ENCODE assay signal across 19 cellular contexts in the genomic region with DNA sequence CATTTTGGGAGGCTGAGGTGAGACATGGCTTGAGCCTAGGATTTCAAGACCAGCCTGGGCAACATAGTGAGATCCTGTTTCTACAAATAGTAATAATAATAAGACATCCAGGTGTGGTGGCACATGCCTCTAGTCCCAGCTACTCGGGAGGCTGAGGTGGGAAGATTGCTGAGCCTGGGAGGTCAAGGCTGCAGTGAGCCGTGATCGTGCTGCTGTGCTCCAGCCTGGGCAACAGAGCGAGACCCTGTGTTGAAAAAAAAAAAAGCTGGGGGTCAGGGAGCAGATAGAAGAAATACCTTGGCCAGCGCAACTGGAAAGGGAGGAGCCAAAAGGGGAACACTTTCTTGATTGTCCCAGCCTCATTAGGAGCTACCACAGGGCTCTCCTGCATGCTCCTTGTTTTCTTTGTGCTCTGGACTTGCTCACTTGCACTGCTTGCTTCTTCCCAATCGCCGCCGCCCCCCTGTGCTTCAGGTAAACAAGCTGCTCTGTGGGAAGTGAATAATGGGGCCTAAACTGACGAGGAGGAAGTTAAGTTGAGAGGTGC. TPM values are rescaled to one million over a fixed set of nuclear protein-coding genes. Genes with fewer than 3 reads are reported as not detected.
DNase-seq lines count a peak whose midpoint lies in the region; ATAC-seq and TF ChIP-seq lines count a peak whose summit lies in the region.
"Had no signal": no experiment of that assay in that cellular context is flagged by ENCODE, and none has a peak within 500 bp of the region (broad histone marks: within the 10 kb centered on the region; RNA-seq: fewer than 3 reads in every experiment).

No MANE protein-coding gene starts in this region.

- H3K9me2 ChIP-seq in hepatocyte (replicated peaks; ENCODE audit: insufficient read depth), result no peaks in the 10 kb centered on the region

- H4K91ac ChIP-seq in neuronal stem cell (ENCODE audit: low read depth, low read length, poor library complexity), result no peak overlapping the region

- H3K4me1 Mint-ChIP-seq in effector memory CD8-positive, alpha-beta T cell (ENCODE audit: low read depth in 2 of 2), result no peaks in the 10 kb centered on the region
- H3K4me1 Mint-ChIP-seq: stimulated activated effector memory CD8-positive, alpha-beta T cell treated with anti-CD3 and anti-CD28 coated beads, Interleukin-12 subunit alpha, Interleukin-12 subunit beta, amount 100 ng/mL, for 72 hours had no signal

- H3K27me3 Mint-ChIP-seq in effector memory CD8-positive, alpha-beta T cell, result peaks cover 0 to 5% of the 10 kb centered on the region in 2 donors

- H3K4me2 ChIP-seq in hepatocyte, result peak overlapping the region; percentile 73
- peak overlapping the region; percentile 19 for H3K4me2 ChIP-seq in neuronal stem cell (ENCODE audit: insufficient read depth, low read length, poor library complexity, severe bottlenecking)

- intact Hi-C loops in cardiac septum (cut with DNase I), result no loop called here

- H3K79me2 ChIP-seq in hepatocyte, result peaks cover 77% of the 10 kb centered on the region

- peak overlapping the region; percentile 0 for H3K9ac ChIP-seq in neuronal stem cell (ENCODE audit: low read depth, low read length, poor library complexity)

- H3K4ac ChIP-seq in neuronal stem cell (ENCODE audit: low read length), result no peak overlapping the region

- H3K36me3 Mint-ChIP-seq in effector memory CD8-positive, alpha-beta T cell (ENCODE audit: insufficient read depth), result peaks cover 3% of the 10 kb centered on the region
- H3K36me3 Mint-ChIP-seq: stimulated activated effector memory CD8-positive, alpha-beta T cell treated with anti-CD3 and anti-CD28 coated beads, Interleukin-12 subunit alpha, Interleukin-12 subunit beta, amount 100 ng/mL, for 72 hours had no signal

- H3K4me3 Mint-ChIP-seq in effector memory CD8-positive, alpha-beta T cell, result no peak overlapping the region
- H3K4me3 Mint-ChIP-seq: stimulated activated effector memory CD8-positive, alpha-beta T cell treated with anti-CD3 and anti-CD28 coated beads, Interleukin-12 subunit alpha, Interleukin-12 subunit beta, amount 100 ng/mL, for 72 hours had no signal

- H3K79me1 ChIP-seq in neuronal stem cell (ENCODE audit: low read depth, low read length), result peaks cover 7% of the 10 kb centered on the region

- H3K27ac ChIP-seq in cardiac muscle cell (peak overlapping the region; percentile 95), hepatocyte (peak overlapping the region; percentile 92), neuronal stem cell (replicated peaks; ENCODE audit: low read length) (peak overlapping the region; percentile 94)
- H3K27ac ChIP-seq: HL-60 had no signal

- no peaks in the 10 kb centered on the region for H3K9me3 Mint-ChIP-seq in effector memory CD8-positive, alpha-beta T cell
- H3K9me3 Mint-ChIP-seq: stimulated activated effector memory CD8-positive, alpha-beta T cell treated with anti-CD3 and anti-CD28 coated beads, Interleukin-12 subunit alpha, Interleukin-12 subunit beta, amount 100 ng/mL, for 72 hours had no signal

- no peak overlapping the region for H2AK5ac ChIP-seq in neuronal stem cell (ENCODE audit: low read depth, low read length)

- H2AFZ ChIP-seq in hepatocyte, result peak overlapping the region; percentile 27
- H2AFZ ChIP-seq in neuronal stem cell (ENCODE audit: low read length), result no peak overlapping the region

- 40% methylated on average over 9 of the region's 9 CpGs for WGBS in hepatocyte (ENCODE audit: low lambda C conversion rate, missing lambda C conversion rate)
- no CpG with 5 or more reads among the region's 9 CpGs for WGBS in neuronal stem cell (ENCODE audit: extremely low coverage in 2 of 2, insufficient read length in 2 of 2, insufficient replicate concordance in 1 of 2), 2 donors

- no peak overlapping the region for H4K8ac ChIP-seq in neuronal stem cell (ENCODE audit: low read depth, low read length)

- peak overlapping the region; percentile 15 for H3K18ac ChIP-seq in neuronal stem cell (ENCODE audit: low read length)

- H3K27ac Mint-ChIP-seq in effector memory CD8-positive, alpha-beta T cell, result no peak overlapping the region
- H3K27ac Mint-ChIP-seq: stimulated activated effector memory CD8-positive, alpha-beta T cell treated with anti-CD3 and anti-CD28 coated beads, Interleukin-12 subunit alpha, Interleukin-12 subunit beta, amount 100 ng/mL, for 72 hours had no signal

- no peak overlapping the region for H2BK15ac ChIP-seq in neuronal stem cell (ENCODE audit: low read length)

- H3K9me3 ChIP-seq in cardiac muscle cell (ENCODE audit: low read depth) (no peaks in the 10 kb centered on the region), hepatocyte (ENCODE audit: low read depth) (no peaks in the 10 kb centered on the region), neuronal stem cell (replicated peaks in 1 of 2; ENCODE audit: control insufficient read depth in 2 of 2, insufficient read depth in 1 of 2, low read depth in 1 of 2, low read length in 2 of 2) (no peaks in the 10 kb centered on the region)
- H3K9me3 ChIP-seq: right lobe of liver had no signal

- H2BK12ac ChIP-seq in neuronal stem cell (ENCODE audit: low read length), result no peak overlapping the region

- H4K20me1 ChIP-seq in hepatocyte (ENCODE audit: insufficient read depth, poor library complexity, severe bottlenecking), result no peaks in the 10 kb centered on the region

- no peak overlapping the region for H3K14ac ChIP-seq in neuronal stem cell (ENCODE audit: low read length)

- H3K36me3 ChIP-seq in cardiac muscle cell (no peaks in the 10 kb centered on the region), hepatocyte (replicated peaks; ENCODE audit: insufficient read depth, low read depth) (no peaks in the 10 kb centered on the region), neuronal stem cell (replicated peaks in 1 of 2; ENCODE audit: control insufficient read depth in 2 of 2, insufficient read depth in 2 of 2, low read length in 2 of 2) (peaks cover 1 to 24% of the 10 kb centered on the region in 2 donors)
- H3K36me3 ChIP-seq: right lobe of liver had no signal

- H3K23ac ChIP-seq in neuronal stem cell (ENCODE audit: low read depth, low read length, poor library complexity), result no peak overlapping the region

- H3K4me3 ChIP-seq in cardiac muscle cell, result no peak overlapping the region
- H3K4me3 ChIP-seq in hepatocyte, result no peak overlapping the region
- no peak overlapping the region for H3K4me3 ChIP-seq in neuronal stem cell (ENCODE audit: low read length in 2 of 2)
- H3K4me3 ChIP-seq: right lobe of liver had no signal

- H2BK5ac ChIP-seq in neuronal stem cell (ENCODE audit: low read length), result no peak overlapping the region

- H2BK120ac ChIP-seq in neuronal stem cell (ENCODE audit: low read depth, low read length), result no peak overlapping the region

- DNase-seq in cardiac muscle cell (ENCODE audit: low read depth in 1 of 2, low spot score in 1 of 2) (no peak), cardiac septum (ENCODE audit: low spot score) (no peak), hepatocyte (ENCODE audit: low spot score) (no peak), neuronal stem cell (ENCODE audit: low spot score) (no peak)
- no peak for DNase-seq in effector memory CD8-positive, alpha-beta T cell
- no peak for DNase-seq in activated CD4-positive, CD25-positive, alpha-beta regulatory T cell treated with anti-CD3 and anti-CD28 coated beads, Interleukin-2, amount 50 U/mL, for 72 hours
- DNase-seq: activated CD4-positive, alpha-beta T cell treated with anti-CD3 and anti-CD28 coated beads, Interleukin-2, amount 50 U/mL, for 4 hours; amniotic stem cell; dorsolateral prefrontal cortex; GOT3; NCI-H2029; NCI-H82; right lobe of liver; stimulated activated CD4-positive, alpha-beta T cell treated with anti-CD3 and anti-CD28 coated beads, Interleukin-4, amount 100 ng/mL, for 4 hours had no signal

- no peaks in the 10 kb centered on the region for H3K27me3 ChIP-seq in cardiac muscle cell
- H3K27me3 ChIP-seq in hepatocyte, result no peaks in the 10 kb centered on the region
- no peaks in the 10 kb centered on the region for H3K27me3 ChIP-seq in neuronal stem cell (ENCODE audit: control insufficient read depth in 3 of 3, insufficient read depth in 3 of 3, low read depth in 1 of 3, low read length in 3 of 3)
- H3K27me3 ChIP-seq: dorsolateral prefrontal cortex, right lobe of liver had no signal

- no peak for ATAC-seq in HG03460 (IDR thresholded peaks at IDR 0.05; ENCODE audit: unreplicated experiment)
- no peak for ATAC-seq in effector memory CD8-positive, alpha-beta T cell (replicated peaks)
- no peak for ATAC-seq in activated CD4-positive, CD25-positive, alpha-beta regulatory T cell treated with anti-CD3 and anti-CD28 coated beads, Interleukin-2, amount 50 U/mL, for 24 hours
- ATAC-seq: stimulated activated effector memory CD8-positive, alpha-beta T cell treated with anti-CD3 and anti-CD28 coated beads, Interleukin-12 subunit alpha, Interleukin-12 subunit beta, amount 100 ng/mL, for 72 hours had no signal

- peaks cover 81% of the 10 kb centered on the region for H3K4me1 ChIP-seq in cardiac muscle cell (ENCODE audit: low read depth)
- H3K4me1 ChIP-seq in hepatocyte (ENCODE audit: insufficient read depth), result peaks cover 54% of the 10 kb centered on the region
- H3K4me1 ChIP-seq in neuronal stem cell (ENCODE audit: control insufficient read depth in 2 of 2, insufficient read depth in 1 of 2, low read depth in 1 of 2, low read length in 2 of 2), result peaks cover 40 to 53% of the 10 kb centered on the region in 2 donors

- TF ChIP-seq CTCF in cardiac muscle cell (IDR thresholded peaks at IDR 0.05; ENCODE audit: low read depth, low read length), result no peak
- no peak for TF ChIP-seq CTCF in hepatocyte (IDR thresholded peaks at IDR 0.05; ENCODE audit: poor library complexity)

RNA-seq across cellular contexts. Expression of gene PBX1, which starts 31.1 kb away (rescaled TPM):
- total RNA-seq in cardiac muscle cell (147 and 182 TPM in 2 replicates), cardiac septum (52.2 TPM), hepatocyte (61.2 and 61.6 TPM in 2 replicates)
- polyA plus RNA-seq in cardiac muscle cell (43.5 and 54.5 TPM in 2 replicates), hepatocyte (14.0 and 14.8 TPM in 2 replicates)
- polyA plus RNA-seq in neuronal stem cell (2013, experiment 1 of 2), result 53.3 TPM
- polyA plus RNA-seq in neuronal stem cell (2013, experiment 2 of 2), result 55.6 TPM
- total RNA-seq: T-helper 2 cell treated with Interferon-gamma antibody and Interleukin-4, amounts not matched to agents 100 ng/mL and 5 ng/mL, for 36 hours had no signal
